In the genomic region with DNA sequence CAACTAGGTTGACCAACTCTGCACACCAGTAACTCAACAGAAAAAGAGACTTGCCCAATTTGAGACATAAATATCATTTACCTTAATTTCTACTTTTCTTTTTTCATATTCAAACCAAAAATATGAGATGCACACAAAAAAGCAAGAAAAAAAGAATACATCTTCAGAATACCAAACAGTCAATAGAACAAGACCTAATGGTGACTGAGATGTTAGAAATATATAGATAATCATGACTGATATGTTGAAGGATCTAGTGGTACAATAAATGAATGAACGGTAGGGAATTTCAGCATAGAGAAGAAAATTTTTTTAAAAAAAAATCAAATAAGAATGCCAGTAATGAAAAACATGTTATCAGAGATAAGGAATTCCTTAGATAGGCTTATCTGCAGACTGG, we compare ENCODE assay signal across 7 cellular contexts.
"Had no signal": no experiment of that assay in that cellular context is flagged by ENCODE, and none has a peak within 500 bp of the region (broad histone marks: within the 10 kb centered on the region; RNA-seq: fewer than 3 reads in every experiment).

No MANE protein-coding gene starts in this region.

- H3K9ac ChIP-seq: KMS-11 had no signal

- H3K27me3 Mint-ChIP-seq: IgD-negative memory B cell had no signal

- H3K4me3 Mint-ChIP-seq: IgD-negative memory B cell had no signal

- H3K27ac ChIP-seq: HL-60, KMS-11 had no signal

- H3K4me3 ChIP-seq: K562 had no signal

- H3K4me1 Mint-ChIP-seq: IgD-negative memory B cell had no signal

- DNase-seq: IMR-90, KBM-7, KG1 had no signal

- H3K27ac Mint-ChIP-seq: IgD-negative memory B cell had no signal
